ENCODE assay signal across 8 cellular contexts in genomic region chr1:156766288-156767100, GRCh38. TPM values are rescaled to one million over a fixed set of nuclear protein-coding genes. Genes with fewer than 3 reads are reported as not detected.
DNase-seq lines count a peak whose midpoint lies in the region; ATAC-seq and TF ChIP-seq lines count a peak whose summit lies in the region.

No MANE protein-coding gene starts in this region.

- H3K27me3 Mint-ChIP-seq in chondrocyte (ENCODE audit: low read depth) (no peaks in the 10 kb centered on the region), immature natural killer cell (ENCODE audit: low read depth in 3 of 3) (peaks cover 0 to 2% (median 0%) of the 10 kb centered on the region in 3 donors)

- no peaks in the 10 kb centered on the region for H3K9me3 ChIP-seq in mucosa of descending colon

- H3K27ac Mint-ChIP-seq in chondrocyte (ENCODE audit: unreplicated experiment) (no peak overlapping the region), immature natural killer cell (no peak overlapping the region)

- H3K4me1 Mint-ChIP-seq in chondrocyte (ENCODE audit: low read depth): peaks cover 28% of the 10 kb centered on the region
- peaks cover 28 to 35% of the 10 kb centered on the region in 2 donors for H3K4me1 Mint-ChIP-seq in immature natural killer cell

- H3K4me1 ChIP-seq in mucosa of descending colon (ENCODE audit: low read depth): peaks cover 20% of the 10 kb centered on the region

- ATAC-seq in GM19468 (IDR thresholded peaks at IDR 0.05; ENCODE audit: extremely low read depth, unreplicated experiment) (peak; percentile 5), mucosa of descending colon (peak; percentile 26)

- intact Hi-C loops in mucosa of descending colon (cut with DNase I, micrococcal nuclease): no loop called here

- peaks cover 6% of the 10 kb centered on the region for H3K36me3 Mint-ChIP-seq in chondrocyte (ENCODE audit: low read depth)
- H3K36me3 Mint-ChIP-seq in immature natural killer cell: peaks cover 0 to 13% (median 7%) of the 10 kb centered on the region in 3 donors

- H3K9me3 Mint-ChIP-seq in chondrocyte (ENCODE audit: low read depth): no peaks in the 10 kb centered on the region
- no peaks in the 10 kb centered on the region for H3K9me3 Mint-ChIP-seq in immature natural killer cell

- peaks cover 6% of the 10 kb centered on the region for H3K36me3 ChIP-seq in mucosa of descending colon (ENCODE audit: low read depth)

- TF ChIP-seq CTCF in chondrocyte (IDR thresholded peaks at IDR 0.05): no peak
- TF ChIP-seq CTCF in mucosa of descending colon (IDR thresholded peaks at IDR 0.05): no peak

- peak; percentile 34 for DNase-seq in COLO668 (lab: John Stamatoyannopoulos, UW; ENCODE audit: unreplicated experiment)
- no peak for DNase-seq in Jurkat, Clone E6-1 (ENCODE audit: low read depth, low spot score)
- DNase-seq in chondrocyte (ENCODE audit: low spot score): peak; percentile 55
- DNase-seq in mucosa of descending colon: peak in 2 of 3 donors; percentile 69 to 71
- DNase-seq in immature natural killer cell: no peak
- no peak for DNase-seq in amniotic stem cell (lab: John Stamatoyannopoulos, UW)
- no peak for DNase-seq in T1000 (lab: John Stamatoyannopoulos, UW)

- peak overlapping the region; percentile 92 for H3K4me3 ChIP-seq in Jurkat, Clone E6-1 (ENCODE audit: low read length)
- peak overlapping the region; percentile 91 for H3K4me3 ChIP-seq in mucosa of descending colon

- no peak overlapping the region for H3K4me3 Mint-ChIP-seq in chondrocyte (ENCODE audit: unreplicated experiment)
- H3K4me3 Mint-ChIP-seq in immature natural killer cell: no peak overlapping the region

RNA-seq across cellular contexts. Expression of gene PRCC, which starts 0.8 kb away (rescaled TPM):
- polyA plus RNA-seq in Jurkat, Clone E6-1 (2012; ENCODE audit: insufficient read depth, insufficient read length): 84.1 TPM
- total RNA-seq in chondrocyte: 57.0 to 61.7 TPM (median 60.9 TPM) in 3 replicates
- 10 to 100 TPM; 55.0 to 66.1 (median 59.2) TPM for total RNA-seq in mucosa of descending colon
- 10 to 100 TPM; 25.9 to 55.6 (median 32.8) TPM for polyA plus RNA-seq in immature natural killer cell

RNA-seq across cellular contexts. Expression of gene HDGF, which starts 15.0 kb away (rescaled TPM):
- 382 TPM for polyA plus RNA-seq in Jurkat, Clone E6-1 (2012; ENCODE audit: insufficient read depth, insufficient read length)
- total RNA-seq in chondrocyte (136 to 143 TPM (median 140 TPM) in 3 replicates), mucosa of descending colon (100 to 1,000 TPM; 196 to 264 (median 221) TPM)
- 10 to 100 TPM; 27.5 to 35.4 (median 32.4) TPM for polyA plus RNA-seq in immature natural killer cell

RNA-seq across cellular contexts. Expression of gene MRPL24, which starts 25.6 kb away (rescaled TPM):
- 221 TPM for polyA plus RNA-seq in Jurkat, Clone E6-1 (2012; ENCODE audit: insufficient read depth, insufficient read length)
- 38.6 to 58.3 TPM (median 40.3 TPM) in 3 replicates for total RNA-seq in chondrocyte
- total RNA-seq in mucosa of descending colon: 10 to 100 TPM; 50.1 to 61.7 (median 57.6) TPM
- 100 to 1,000 TPM in 1 of 3 donors, 10 to 100 TPM in 2; 75.4 to 126 (median 88.2) TPM for polyA plus RNA-seq in immature natural killer cell

RNA-seq across cellular contexts. Expression of gene ISG20L2, which starts 37.9 kb away (rescaled TPM):
- polyA plus RNA-seq in Jurkat, Clone E6-1 (2012; ENCODE audit: insufficient read depth, insufficient read length): 44.6 TPM
- total RNA-seq in chondrocyte: 22.3 to 45.7 TPM (median 23.7 TPM) in 3 replicates
- 10 to 100 TPM; 27.8 to 33.0 (median 31.0) TPM for total RNA-seq in mucosa of descending colon
- polyA plus RNA-seq in immature natural killer cell: 10 to 100 TPM in 2 of 3 donors, 1 to 10 TPM in 1; 9.3 to 34.1 (median 15.8) TPM

RNA-seq across cellular contexts. Expression of gene METTL25B, which starts 38.2 kb away (rescaled TPM):
- polyA plus RNA-seq in Jurkat, Clone E6-1 (2012; ENCODE audit: insufficient read depth, insufficient read length): 31.8 TPM
- 11.4 to 17.1 TPM (median 14.1 TPM) in 3 replicates for total RNA-seq in chondrocyte
- total RNA-seq in mucosa of descending colon: 10 to 100 TPM; 35.1 to 58.6 (median 44.4) TPM
- 1 to 10 TPM; 4.1 to 6.3 (median 4.4) TPM for polyA plus RNA-seq in immature natural killer cell

Comparison
In these comparisons a context has a peak if more than half of its experiments do, and no peak if none do; other contexts are left out.
1. DNase-seq: peak in COLO668 (single experiment), chondrocyte (single experiment) and mucosa of descending colon (2 of 3); none in Jurkat, Clone E6-1 (single experiment), immature natural killer cell (0 of 3), amniotic stem cell (single experiment) and T1000 (single experiment).